Comparison of ENCODE assay signal across 18 cellular contexts in the genomic region with DNA sequence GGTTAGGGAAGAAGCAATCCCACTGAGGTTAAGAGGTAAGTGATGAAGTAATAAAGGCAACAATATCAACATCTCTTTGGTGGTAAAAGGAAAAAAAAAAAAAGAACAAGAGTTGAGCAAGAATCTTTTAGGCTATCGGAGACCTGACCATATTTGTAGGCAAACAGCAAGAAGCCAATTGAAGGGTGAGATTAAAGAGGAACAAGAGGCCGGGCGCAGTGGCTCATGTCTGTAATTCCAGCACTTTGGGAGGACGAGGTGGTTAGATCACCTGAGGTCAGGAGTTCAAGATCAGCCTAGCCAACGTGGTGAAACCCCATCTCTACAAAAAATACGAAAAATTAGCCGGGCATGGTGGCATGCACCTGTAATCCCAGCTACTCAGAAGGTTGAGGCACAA.
"Had no signal": no experiment of that assay in that cellular context is flagged by ENCODE, and none has a peak within 500 bp of the region (broad histone marks: within the 10 kb centered on the region; RNA-seq: fewer than 3 reads in every experiment).

No MANE protein-coding gene starts in this region.

- H3K9me3 ChIP-seq: gastrocnemius medialis, heart right ventricle, psoas muscle, sigmoid colon, testis, transverse colon had no signal

- H3K4me1 ChIP-seq: parathyroid adenoma, testis had no signal

- H3K27ac ChIP-seq: gastrocnemius medialis, heart right ventricle, parathyroid adenoma, psoas muscle, sigmoid colon, skin epidermis, testis, transverse colon had no signal

- H3K4me3 ChIP-seq: gastrocnemius medialis, heart right ventricle, psoas muscle, sigmoid colon, skin epidermis, testis, transverse colon had no signal

- H3K36me3 ChIP-seq: gastrocnemius medialis, sigmoid colon, transverse colon had no signal

- H3K27me3 ChIP-seq: gastrocnemius medialis, heart right ventricle, sigmoid colon, testis, transverse colon had no signal

- H3K4me3 Mint-ChIP-seq: naive B cell; nephron; stimulated activated naive B cell treated with anti-CD40 and anti-IgM and Interleukin-4, amounts not matched to agents 10 μg/mL and 1 μg/mL and 100 μg/mL, for 72 hours; stimulated activated naive CD8-positive, alpha-beta T cell treated with anti-CD3 and anti-CD28 coated beads, Interleukin-15, amount 100 ng/mL, for 72 hours had no signal

- H3K27ac Mint-ChIP-seq: nephron; stimulated activated naive B cell treated with anti-CD40 and anti-IgM and Interleukin-4, amounts not matched to agents 10 μg/mL and 1 μg/mL and 100 μg/mL, for 72 hours had no signal

- H3K9me3 Mint-ChIP-seq: nephron; stimulated activated naive B cell treated with anti-CD40 and anti-IgM and Interleukin-4, amounts not matched to agents 10 μg/mL and 1 μg/mL and 100 μg/mL, for 72 hours; stimulated activated naive CD8-positive, alpha-beta T cell treated with anti-CD3 and anti-CD28 coated beads, Interleukin-15, amount 100 ng/mL, for 72 hours had no signal

- H3K27me3 Mint-ChIP-seq: naive B cell; stimulated activated naive B cell treated with anti-CD40 and anti-IgM and Interleukin-4, amounts not matched to agents 10 μg/mL and 1 μg/mL and 100 μg/mL, for 72 hours; stimulated activated naive CD8-positive, alpha-beta T cell treated with anti-CD3 and anti-CD28 coated beads, Interleukin-15, amount 100 ng/mL, for 72 hours had no signal

- DNase-seq: effector memory CD4-positive, alpha-beta T cell; gastrocnemius medialis; heart right ventricle; hypothalamus; kidney glomerular epithelial cell; mesendoderm; naive B cell; psoas muscle; sigmoid colon; stimulated activated CD4-positive, alpha-beta T cell treated with anti-CD3 and anti-CD28 coated beads, Interleukin-2, amount 100 ng/mL, for 24 hours; stimulated activated CD4-positive, alpha-beta T cell treated with anti-CD3 and anti-CD28 coated beads, Interleukin-4, amount 100 ng/mL, for 4 hours; stimulated activated naive B cell treated with anti-CD40 and anti-IgM and Interleukin-4, amounts not matched to agents 10 μg/mL and 1 μg/mL and 100 μg/mL, for 72 hours; stimulated activated naive CD8-positive, alpha-beta T cell treated with anti-CD3 and anti-CD28 coated beads, Interleukin-15, amount 100 ng/mL, for 72 hours; transverse colon had no signal
